12 cellular contexts compared by ENCODE assay signal in the genomic region with DNA sequence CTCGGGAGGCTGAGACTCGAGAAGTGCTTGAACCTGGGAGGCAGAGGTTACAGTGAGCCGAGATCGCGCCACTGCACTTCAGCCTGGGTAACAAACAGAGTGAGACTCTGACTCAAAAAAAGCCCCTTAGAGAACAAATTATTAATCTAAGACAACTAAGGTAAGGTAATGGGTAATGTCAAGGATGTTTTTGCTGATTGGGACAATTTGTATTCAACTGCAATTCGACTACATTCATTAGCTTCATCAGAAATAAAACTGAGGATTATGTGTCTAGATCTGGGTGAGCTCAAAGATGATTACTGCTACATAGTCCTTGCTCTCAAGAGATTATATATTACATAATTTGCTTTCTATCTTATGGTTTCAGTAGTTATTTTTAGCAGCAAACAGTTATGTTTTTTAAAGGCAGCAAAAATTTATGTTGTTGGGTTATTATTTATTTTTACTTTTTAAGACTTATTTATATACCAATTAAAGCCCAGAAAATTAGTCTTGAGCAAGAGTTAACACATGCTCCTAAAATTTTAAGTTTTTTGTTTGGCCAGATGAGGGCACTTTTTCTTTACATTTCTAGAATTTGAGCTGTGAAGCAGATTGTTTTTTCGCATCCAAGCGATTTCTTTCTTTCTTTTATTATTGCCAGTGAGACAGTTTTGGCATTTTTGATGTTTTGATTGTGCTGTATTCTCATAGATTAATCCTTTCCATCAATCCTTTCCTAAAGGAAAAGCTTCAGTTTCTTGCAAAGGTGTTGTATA. TPM values are rescaled to one million over a fixed set of nuclear protein-coding genes. Genes with fewer than 3 reads are reported as not detected.
DNase-seq lines count a peak whose midpoint lies in the region; ATAC-seq and TF ChIP-seq lines count a peak whose summit lies in the region.
"Had no signal": no experiment of that assay in that cellular context is flagged by ENCODE, and none has a peak within 500 bp of the region (broad histone marks: within the 10 kb centered on the region; RNA-seq: fewer than 3 reads in every experiment).

No MANE protein-coding gene starts in this region.

- H3K9me3 Mint-ChIP-seq in CD8-positive, alpha-beta memory T cell: no peaks in the 10 kb centered on the region
- H3K9me3 Mint-ChIP-seq: stimulated activated naive CD8-positive, alpha-beta T cell treated with anti-CD3 and anti-CD28 coated beads, Interleukin-15, Interleukin-2, amounts not matched to agents 100 ng/mL and 50 ng/mL, for 24 hours had no signal

- H3K36me3 ChIP-seq in Karpas-422 (ENCODE audit: insufficient read depth, low read length): no peaks in the 10 kb centered on the region
- no peaks in the 10 kb centered on the region for H3K36me3 ChIP-seq in osteoblast (ENCODE audit: insufficient read depth, low read length)
- H3K36me3 ChIP-seq in CD8-positive, alpha-beta memory T cell (ENCODE audit: insufficient read depth, low read length): no peaks in the 10 kb centered on the region
- H3K36me3 ChIP-seq: ascending aorta had no signal

- H3K27ac ChIP-seq in Karpas-422 (ENCODE audit: low read length) (no peak overlapping the region), osteoblast (ENCODE audit: low read depth, low read length) (no peak overlapping the region)
- no peak overlapping the region for H3K27ac ChIP-seq in CD8-positive, alpha-beta memory T cell (ENCODE audit: low read depth, low read length)
- H3K27ac ChIP-seq: ascending aorta had no signal

- no peak overlapping the region for H3K9ac ChIP-seq in Karpas-422 (ENCODE audit: low read length)

- DNase-seq in NCI-H2171 treated with DMSO at 0.1 percent for 48 hours (lab: John Stamatoyannopoulos, UW) (peak; percentile 11), NCI-H2171 (lab: John Stamatoyannopoulos, UW) (no peak), Karpas-422 (peak; percentile 74), cardiac fibroblast (ENCODE audit: low read depth in 2 of 2) (peak; percentile 36 to 41), osteoblast (ENCODE audit: insufficient read length, low spot score, missing footprints) (no peak), A172 (ENCODE audit: low spot score) (no peak)
- no peak for DNase-seq in CD8-positive, alpha-beta memory T cell
- DNase-seq: activated CD4-positive, alpha-beta T cell treated with anti-CD3 and anti-CD28 coated beads, Interleukin-2, amount 50 U/mL, for 4 hours; NCI-H146 had no signal

- ATAC-seq in HG03175 (IDR thresholded peaks at IDR 0.05; ENCODE audit: unreplicated experiment): no peak

- H3K27ac Mint-ChIP-seq in CD8-positive, alpha-beta memory T cell: peak overlapping the region in 1 of 8 donors; percentile 36
- H3K27ac Mint-ChIP-seq: stimulated activated naive CD8-positive, alpha-beta T cell treated with anti-CD3 and anti-CD28 coated beads, Interleukin-15, Interleukin-2, amounts not matched to agents 100 ng/mL and 50 ng/mL, for 24 hours had no signal

- CTCF ChIA-PET in CD8-positive, alpha-beta memory T cell (lab: Charles Lee): no interaction called here

- H2AFZ ChIP-seq in Karpas-422 (ENCODE audit: low read length) (no peak overlapping the region), osteoblast (ENCODE audit: low read length) (peak overlapping the region; percentile 5)

- H3K27me3 ChIP-seq in Karpas-422 (ENCODE audit: low read length) (no peaks in the 10 kb centered on the region), osteoblast (ENCODE audit: insufficient read depth, low read length) (no peaks in the 10 kb centered on the region)
- H3K27me3 ChIP-seq in CD8-positive, alpha-beta memory T cell (ENCODE audit: insufficient read depth, low read length, poor library complexity, severe bottlenecking): no peaks in the 10 kb centered on the region
- H3K27me3 ChIP-seq: ascending aorta had no signal

- H3K79me2 ChIP-seq in Karpas-422 (ENCODE audit: low read length) (no peaks in the 10 kb centered on the region), osteoblast (ENCODE audit: insufficient read depth, low read length) (no peaks in the 10 kb centered on the region)

- H3K4me1 Mint-ChIP-seq in CD8-positive, alpha-beta memory T cell: peaks cover 0 to 3% (median 0%) of the 10 kb centered on the region in 3 donors

- H3K9me3 ChIP-seq in Karpas-422 (ENCODE audit: low read length) (no peaks in the 10 kb centered on the region), osteoblast (ENCODE audit: low read depth, low read length) (no peaks in the 10 kb centered on the region)
- H3K9me3 ChIP-seq in CD8-positive, alpha-beta memory T cell (ENCODE audit: low read length): no peaks in the 10 kb centered on the region
- H3K9me3 ChIP-seq: ascending aorta had no signal

- no peaks in the 10 kb centered on the region for H3K36me3 Mint-ChIP-seq in CD8-positive, alpha-beta memory T cell

- no peak overlapping the region for H3K4me3 Mint-ChIP-seq in CD8-positive, alpha-beta memory T cell
- H3K4me3 Mint-ChIP-seq: stimulated activated naive CD8-positive, alpha-beta T cell treated with anti-CD3 and anti-CD28 coated beads, Interleukin-15, Interleukin-2, amounts not matched to agents 100 ng/mL and 50 ng/mL, for 24 hours had no signal

- H3K27me3 Mint-ChIP-seq in CD8-positive, alpha-beta memory T cell: no peaks in the 10 kb centered on the region
- H3K27me3 Mint-ChIP-seq: stimulated activated naive CD8-positive, alpha-beta T cell treated with anti-CD3 and anti-CD28 coated beads, Interleukin-15, Interleukin-2, amounts not matched to agents 100 ng/mL and 50 ng/mL, for 24 hours had no signal

- H3K9me2 ChIP-seq in Karpas-422 (replicated peaks; ENCODE audit: insufficient read depth, low read length): no peaks in the 10 kb centered on the region

- H3K4me1 ChIP-seq in Karpas-422 (ENCODE audit: low read length): peaks cover 23% of the 10 kb centered on the region
- peaks cover 4% of the 10 kb centered on the region for H3K4me1 ChIP-seq in osteoblast (ENCODE audit: insufficient read depth, low read length)
- no peaks in the 10 kb centered on the region for H3K4me1 ChIP-seq in CD8-positive, alpha-beta memory T cell (ENCODE audit: insufficient read depth, low read length)

- H3K4me2 ChIP-seq in Karpas-422 (ENCODE audit: low read depth, low read length, poor library complexity, severe bottlenecking): peak overlapping the region; percentile 42
- peak overlapping the region; percentile 9 for H3K4me2 ChIP-seq in osteoblast (ENCODE audit: insufficient read depth, low read length)

- POLR2A ChIA-PET in CD8-positive, alpha-beta memory T cell (lab: Charles Lee): no interaction called here

- no peaks in the 10 kb centered on the region for H4K20me1 ChIP-seq in Karpas-422 (ENCODE audit: insufficient read depth, low read depth, low read length)
- H4K20me1 ChIP-seq in osteoblast (ENCODE audit: insufficient read depth, low read length): no peaks in the 10 kb centered on the region

- TF ChIP-seq CTCF in cardiac fibroblast (IDR thresholded peaks at IDR 0.05; ENCODE audit: low read depth, low read length) (no peak), osteoblast (IDR thresholded peaks at IDR 0.05; ENCODE audit: extremely low read depth, low read depth, low read length) (peak; percentile 42)

- H3K4me3 ChIP-seq in Karpas-422 (ENCODE audit: low read length) (no peak overlapping the region), cardiac fibroblast (replicated peaks in 1 of 2; ENCODE audit: low read depth in 2 of 2, low read length in 2 of 2) (no peak overlapping the region), osteoblast (ENCODE audit: insufficient read depth, low read length) (no peak overlapping the region)
- H3K4me3 ChIP-seq in CD8-positive, alpha-beta memory T cell (ENCODE audit: low read length): no peak overlapping the region
- H3K4me3 ChIP-seq: ascending aorta had no signal

RNA-seq across cellular contexts. Expression of gene PLEKHA5, which starts 52.3 kb away (rescaled TPM):
- 130 and 189 TPM in 2 replicates for total RNA-seq in Karpas-422 (2014; rRNA removed; shearing (Covaris generic); ENCODE audit: low replicate concordance)
- 82.2 and 86.0 TPM in 2 replicates for total RNA-seq in osteoblast
- total RNA-seq in A172 (2014; rRNA removed; shearing (Covaris generic)): 9.9 and 10.8 TPM in 2 replicates
- 1 to 10 TPM; 5.5 to 5.7 TPM for total RNA-seq in CD8-positive, alpha-beta memory T cell
- 8.6 TPM for polyA plus RNA-seq in CD8-positive, alpha-beta memory T cell

Comparison
In these comparisons a context has a peak if more than half of its experiments do, and no peak if none do; other contexts are left out.
1. DNase-seq: peak in NCI-H2171 treated with DMSO at 0.1 percent for 48 hours (single experiment), Karpas-422 (single experiment) and cardiac fibroblast (2 of 2); none in NCI-H2171 (single experiment), osteoblast (single experiment), A172 (single experiment) and CD8-positive, alpha-beta memory T cell (0 of 5).